In the genomic region with DNA sequence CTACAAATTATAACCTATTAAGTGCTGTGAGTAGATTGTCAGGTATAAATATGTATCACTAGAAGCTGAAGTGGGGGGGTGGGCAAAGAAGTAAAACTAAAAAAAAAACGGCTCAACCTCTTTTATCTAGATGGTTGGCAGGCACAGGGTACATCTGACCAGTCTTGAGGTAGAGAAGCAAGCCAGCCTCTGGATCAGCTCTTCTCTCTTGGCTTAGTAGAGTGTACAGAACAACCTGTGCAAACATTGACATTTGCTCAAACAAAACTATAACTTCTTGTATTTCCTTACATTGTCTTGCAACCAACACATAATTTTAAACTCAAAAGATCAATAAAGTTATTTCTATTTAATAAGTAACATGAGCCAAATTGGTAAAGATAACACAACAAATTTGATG, we compare ENCODE assay signal across 26 cellular contexts.
"Had no signal": no experiment of that assay in that cellular context is flagged by ENCODE, and none has a peak within 500 bp of the region (broad histone marks: within the 10 kb centered on the region; RNA-seq: fewer than 3 reads in every experiment).

No MANE protein-coding gene starts in this region.

- H3K4me3 ChIP-seq: cardiac muscle cell had no signal

- H3K27me3 ChIP-seq: cardiac muscle cell had no signal

- ATAC-seq: activated T-helper 17 cell treated with anti-CD3 and anti-CD28 coated beads, Interleukin-2, amount 50 U/mL, for 72 hours had no signal

- H3K27me3 Mint-ChIP-seq: activated CD4-positive, alpha-beta memory T cell treated with anti-CD3 and anti-CD28 coated beads for 36 hours; activated CD4-positive, alpha-beta T cell treated with anti-CD3 and anti-CD28 coated beads, Interleukin-2, amount 10 ng/mL, durations not matched to agents 24 days and 14 days; activated naive CD8-positive, alpha-beta T cell treated with anti-CD3 and anti-CD28 coated beads for 36 hours; activated T-helper 17 cell treated with anti-CD3 and anti-CD28 coated beads, Interleukin-2, amount 50 U/mL, for 72 hours had no signal

- H3K4me3 Mint-ChIP-seq: activated CD4-positive, alpha-beta memory T cell treated with anti-CD3 and anti-CD28 coated beads for 36 hours; activated CD4-positive, alpha-beta T cell treated with anti-CD3 and anti-CD28 coated beads, Interleukin-2, amount 10 ng/mL, durations not matched to agents 24 days and 14 days; activated naive CD8-positive, alpha-beta T cell treated with anti-CD3 and anti-CD28 coated beads for 36 hours; activated T-helper 17 cell treated with anti-CD3 and anti-CD28 coated beads, Interleukin-2, amount 50 U/mL, for 72 hours had no signal

- H3K36me3 ChIP-seq: cardiac muscle cell had no signal

- H3K27ac ChIP-seq: cardiac muscle cell had no signal

- H3K4me1 Mint-ChIP-seq: activated CD4-positive, alpha-beta T cell treated with anti-CD3 and anti-CD28 coated beads, Interleukin-2, amount 10 ng/mL, durations not matched to agents 24 days and 14 days; activated naive CD8-positive, alpha-beta T cell treated with anti-CD3 and anti-CD28 coated beads for 36 hours; activated T-helper 17 cell treated with anti-CD3 and anti-CD28 coated beads, Interleukin-2, amount 50 U/mL, for 72 hours had no signal

- H3K9me3 Mint-ChIP-seq: activated CD4-positive, alpha-beta memory T cell treated with anti-CD3 and anti-CD28 coated beads for 36 hours; activated CD4-positive, alpha-beta T cell treated with anti-CD3 and anti-CD28 coated beads, Interleukin-2, amount 10 ng/mL, durations not matched to agents 24 days and 14 days; activated naive CD8-positive, alpha-beta T cell treated with anti-CD3 and anti-CD28 coated beads for 36 hours; activated T-helper 17 cell treated with anti-CD3 and anti-CD28 coated beads, Interleukin-2, amount 50 U/mL, for 72 hours had no signal

- DNase-seq: activated CD4-positive, alpha-beta memory T cell treated with anti-CD3 and anti-CD28 coated beads for 36 hours; activated CD4-positive, alpha-beta T cell treated with anti-CD3 and anti-CD28 coated beads, Interleukin-2, amount 10 ng/mL, durations not matched to agents 24 days and 14 days; activated CD8-positive, alpha-beta memory T cell treated with anti-CD3 and anti-CD28 coated beads, Interleukin-2, amount 50 U/mL, for 4 hours; activated effector memory CD4-positive, alpha-beta T cell treated with anti-CD3 and anti-CD28 coated beads, Interleukin-2, amount 50 U/mL, for 16 hours; activated naive CD4-positive, alpha-beta T cell; activated naive CD4-positive, alpha-beta T cell treated with anti-CD3 and anti-CD28 coated beads, Interleukin-2, amount 50 U/mL, for 16 hours; activated naive CD8-positive, alpha-beta T cell treated with anti-CD3 and anti-CD28 coated beads for 36 hours; activated T-cell treated with anti-CD3 and anti-CD28 coated beads for 4 hours; activated T-cell treated with anti-CD3 and anti-CD28 coated beads, Interleukin-2, amount 50 U/mL, for 48 hours; amniotic stem cell; aorta; cerebellar nuclear complex; NCI-H1105; NCI-H1417 treated with DMSO at 0.1 percent for 48 hours; NCI-H1930; NCI-H2081 treated with DMSO at 0.1 percent for 48 hours; NCI-H226; NCI-H446 treated with DMSO at 0.1 percent for 48 hours; NCI-H524; NCI-H69; NCI-H82; NK-92 treated with Interleukin-12 subunit alpha and Interleukin-12 subunit beta, amount 100 ng/mL, for 24 hours; Right ventricle myocardium superior; T1000 had no signal

- H3K27ac Mint-ChIP-seq: activated CD4-positive, alpha-beta memory T cell treated with anti-CD3 and anti-CD28 coated beads for 36 hours; activated CD4-positive, alpha-beta T cell treated with anti-CD3 and anti-CD28 coated beads, Interleukin-2, amount 10 ng/mL, durations not matched to agents 24 days and 14 days; activated naive CD8-positive, alpha-beta T cell treated with anti-CD3 and anti-CD28 coated beads for 36 hours; activated T-helper 17 cell treated with anti-CD3 and anti-CD28 coated beads, Interleukin-2, amount 50 U/mL, for 72 hours had no signal
